ENCODE assay signal across 9 cellular contexts in genomic region chr18:9139400-9140039, GRCh38. TPM values are rescaled to one million over a fixed set of nuclear protein-coding genes. Genes with fewer than 3 reads are reported as not detected.
A peak's percentile ranks its signal among the peaks of the same experiment; 100 is the strongest.
DNase-seq lines count a peak whose midpoint lies in the region; ATAC-seq, FAIRE-seq and TF ChIP-seq lines count a peak whose summit lies in the region.
"Had no signal": no experiment of that assay in that cellular context is flagged by ENCODE, and none has a peak within 500 bp of the region (broad histone marks: within the 10 kb centered on the region; RNA-seq: fewer than 3 reads in every experiment).

No MANE protein-coding gene starts in this region.

- peaks cover 2% of the 10 kb centered on the region; the same call in 1 of the 2 replicates for H3K36me3 ChIP-seq in Karpas-422 (ENCODE audit: insufficient read depth, low read length)
- peaks cover 13% of the 10 kb centered on the region for H3K36me3 ChIP-seq in K562 (ENCODE audit: control insufficient read depth, insufficient read depth, low read length)
- H3K36me3 ChIP-seq in adrenal gland (replicated peaks in 1 of 2) = peaks cover 0 to 6% of the 10 kb centered on the region in 2 donors

- peaks cover 29 to 82% (median 69%) of the 10 kb centered on the region in 4 donors for H3K4me1 Mint-ChIP-seq in naive thymus-derived CD8-positive, alpha-beta T cell

- ATAC-seq in K562 = no peak
- ATAC-seq in naive thymus-derived CD8-positive, alpha-beta T cell = no peak

- no peak overlapping the region for H2AFZ ChIP-seq in Karpas-422 (ENCODE audit: low read length)
- no peak overlapping the region for H2AFZ ChIP-seq in K562 (ENCODE audit: low read depth, low read length)

- no peaks in the 10 kb centered on the region for H3K9me3 Mint-ChIP-seq in naive thymus-derived CD8-positive, alpha-beta T cell

- TF ChIP-seq EP300 in K562 (IDR thresholded peaks at IDR 0.05; ENCODE audit: low read length) = no peak

- no peak for TF ChIP-seq RAD21 in K562 (CRISPR knock-in tag; conservative IDR thresholded peaks at IDR 0.05 in 1 of 2, IDR thresholded peaks at IDR 0.05 in 1 of 2)

- 15% methylated on average over 7 of the region's 7 CpGs for WGBS in K562 (ENCODE audit: insufficient coverage, low coverage, missing lambda C conversion rate)
- 64 to 78% (median 68%) methylated on average over 7 of the region's 7 CpGs for WGBS in adrenal gland, 4 donors

- intact Hi-C loops in K562 (cut with micrococcal nuclease) (loop anchor here (5.0 to 10.0 kb wide), 2 partner anchors 338 to 375 kb away; partner anchors contain the start of gene RALBP1), adrenal gland (cut with DNase I) (no loop called here)

- H3K9me3 ChIP-seq in Karpas-422 (ENCODE audit: low read length) = no peaks in the 10 kb centered on the region
- H3K9me3 ChIP-seq in K562 (replicated peaks; ENCODE audit: control insufficient read depth, insufficient read depth, low read depth, low read length) = no peaks in the 10 kb centered on the region
- H3K9me3 ChIP-seq in adrenal gland (replicated peaks in 1 of 3) = no peaks in the 10 kb centered on the region

- POLR2A ChIA-PET in K562 (lab: Yijun Ruan, JAX) = interaction anchor here (0.6 to 3.4 kb wide), 9 partner anchors 8 to 249 kb away, joined by 3 to 10 read pairs (median 5); no protein-coding TSS in a partner anchor
- POLR2A ChIA-PET in naive thymus-derived CD8-positive, alpha-beta T cell (lab: Charles Lee) = interaction anchor here (7.0 to 7.7 kb wide), 2 partner anchors 26 to 40 kb away, joined by 214 to 254 read pairs; partner anchors contain the start of gene NDUFV2

- TF ChIP-seq CTCF in AG10803 (conservative IDR thresholded peaks at IDR 0.05; ENCODE audit: low read length) (no peak), K562 (IDR thresholded peaks at IDR 0.05 in 2 of 3, conservative IDR thresholded peaks at IDR 0.05 in 1 of 3; ENCODE audit: insufficient read depth in 2 of 3, low read depth in 1 of 3, low read length in 3 of 3) (no peak), adrenal gland (IDR thresholded peaks at IDR 0.05) (no peak)

- H3K9me2 ChIP-seq in Karpas-422 (replicated peaks; ENCODE audit: insufficient read depth, low read length) = no peaks in the 10 kb centered on the region

- peaks cover 0 to 19% (median 0%) of the 10 kb centered on the region in 3 donors for H3K36me3 Mint-ChIP-seq in naive thymus-derived CD8-positive, alpha-beta T cell

- H3K4me3 ChIP-seq in AG10803 (ENCODE audit: low read length) (peak overlapping the region; percentile 91), Karpas-422 (ENCODE audit: low read length) (peak overlapping the region; percentile 73), K562 (peak overlapping the region; percentile 75), adrenal gland (peak overlapping the region in 1 of 4 donors; percentile 80)
- H3K4me3 ChIP-seq: lung had no signal

- H3K27ac ChIP-seq in Karpas-422 (ENCODE audit: low read length) (no peak overlapping the region), K562 (ENCODE audit: extremely low read depth, low read depth, low read length) (peak overlapping the region; percentile 22; the same call in 2 of the 3 replicates), adrenal gland (no peak overlapping the region)

- no peak for FAIRE-seq in K562 (lab: Jason Lieb, UNC)

- H3K27me3 ChIP-seq in Karpas-422 (ENCODE audit: low read length) (no peaks in the 10 kb centered on the region), K562 (ENCODE audit: control insufficient read depth in 2 of 2, insufficient read depth in 2 of 2, low read length in 2 of 2) (no peaks in the 10 kb centered on the region), adrenal gland (no peaks in the 10 kb centered on the region)

- no peaks in the 10 kb centered on the region for H3K27me3 Mint-ChIP-seq in naive thymus-derived CD8-positive, alpha-beta T cell

- DNase-seq in AG10803 (ENCODE audit: low read depth) (peak; percentile 6), Karpas-422 (peak; percentile 38), K562 (ENCODE audit: extremely low read depth in 1 of 4, low spot score in 3 of 4) (no peak), NCI-H748 treated with DMSO at 0.1 percent for 48 hours (lab: John Stamatoyannopoulos, UW) (no peak), adrenal gland (no peak), DMS53 treated with DMSO at 0.1 percent for 48 hours (lab: John Stamatoyannopoulos, UW; ENCODE audit: unreplicated experiment) (no peak)
- DNase-seq in naive thymus-derived CD8-positive, alpha-beta T cell = no peak
- DNase-seq in activated CD4-positive, CD25-positive, alpha-beta regulatory T cell (lab: John Stamatoyannopoulos, UW) = no peak

- peaks cover 33% of the 10 kb centered on the region for H4K20me1 ChIP-seq in Karpas-422 (ENCODE audit: insufficient read depth, low read depth, low read length)
- no peaks in the 10 kb centered on the region for H4K20me1 ChIP-seq in K562 (replicated peaks; ENCODE audit: control insufficient read depth, insufficient read depth, low read length)

- peaks cover 48% of the 10 kb centered on the region for H3K4me1 ChIP-seq in Karpas-422 (ENCODE audit: low read length)
- H3K4me1 ChIP-seq in K562 (replicated peaks in 1 of 2; ENCODE audit: control insufficient read depth in 2 of 2, insufficient read depth in 2 of 2, low read length in 2 of 2) = peaks cover 9 to 14% of the 10 kb centered on the region in 2 experiments; a peak in 4 of 5 replicates
- H3K4me1 ChIP-seq in adrenal gland (replicated peaks in 1 of 2) = peaks cover 24 to 74% of the 10 kb centered on the region in 2 donors

- H3K27ac Mint-ChIP-seq in naive thymus-derived CD8-positive, alpha-beta T cell = peak overlapping the region; percentile 49 to 98 (median 86)

- H3K4me3 Mint-ChIP-seq in naive thymus-derived CD8-positive, alpha-beta T cell = peak overlapping the region; percentile 62 to 99 (median 83)

- in situ Hi-C loops in K562 (cut with MboI) = no loop called here

- peak overlapping the region; percentile 77 for H3K4me2 ChIP-seq in Karpas-422 (ENCODE audit: low read depth, low read length, poor library complexity, severe bottlenecking)
- peak overlapping the region; percentile 99 for H3K4me2 ChIP-seq in K562 (ENCODE audit: insufficient read depth, low read length)

- peak overlapping the region; percentile 70 for H3K9ac ChIP-seq in Karpas-422 (ENCODE audit: low read length)
- peak overlapping the region in 1 of 2 experiments; percentile 76; a peak in 2 of 4 replicates for H3K9ac ChIP-seq in K562 (ENCODE audit: insufficient read depth in 1 of 2, low read depth in 2 of 2, low read length in 2 of 2)

- peaks cover 69% of the 10 kb centered on the region for H3K79me2 ChIP-seq in Karpas-422 (ENCODE audit: low read length)
- H3K79me2 ChIP-seq in K562 (ENCODE audit: control insufficient read depth, insufficient read depth, low read length) = peaks cover 85% of the 10 kb centered on the region

- BruUV-seq in K562 (replicated peaks; lab: Mats Ljungman, UMichigan) = no TSS peak

- CTCF ChIA-PET in K562 (lab: Yijun Ruan, JAX; ENCODE audit: low intra/inter-chr PET ratio) = no interaction called here

- TF ChIP-seq POLR2A in K562 (conservative IDR thresholded peaks at IDR 0.05) = no peak
- no peak for TF ChIP-seq POLR2A in adrenal gland (IDR thresholded peaks at IDR 0.05)

- H3K9me1 ChIP-seq in K562 (ENCODE audit: control insufficient read depth, insufficient read depth, low read length) = no peaks in the 10 kb centered on the region

RNA-seq across cellular contexts. Expression of gene ANKRD12, which starts 2.9 kb away (rescaled TPM):
- 16.8 and 23.4 TPM in 2 replicates for total RNA-seq in Karpas-422 (2014; rRNA removed; shearing (Covaris generic); ENCODE audit: low replicate concordance)
- 17.5 and 89.7 TPM in 2 replicates for total RNA-seq in K562 (2011; cell fraction: chromatin; rRNA removed; ENCODE audit: low replicate concordance)
- 16.0 and 17.8 TPM in 2 replicates for total RNA-seq in K562 (2011; cell fraction: nucleolus; rRNA removed)
- 20.1 and 30.6 TPM in 2 replicates for total RNA-seq in K562 (2011; cell fraction: nucleoplasm; rRNA removed)
- 15.9 and 24.7 TPM in 2 replicates for total RNA-seq in K562 (2014; rRNA removed)
- total RNA-seq in K562 (2014; rRNA removed; fragmentation: Illumina TruSeq; extraction: Trizol) = 23.6 and 29.9 TPM in 2 replicates
- 24.7 and 28.2 TPM in 2 replicates for total RNA-seq in K562 (2015; rRNA removed; fragmentation: Illumina TruSeq; extraction: Trizol)
- 24.2 and 25.4 TPM in 2 replicates for total RNA-seq in K562 (2021)
- polyA plus RNA-seq in K562 (2011; rRNA removed) = 10.7 and 11.8 TPM in 2 replicates
- polyA plus RNA-seq in K562 (2011; cell fraction: cytosol; rRNA removed) = 1.3 and 3.0 TPM in 2 replicates
- 18.0 and 18.6 TPM in 2 replicates for polyA plus RNA-seq in K562 (2011; cell fraction: nucleus; rRNA removed)
- polyA plus RNA-seq in K562 (2012) = 10.7 and 12.0 TPM in 2 replicates
- 9.5 and 16.0 TPM in 2 replicates for polyA plus RNA-seq in K562 (2014; fragmentation: Illumina TruSeq; extraction: Trizol)
- polyA plus RNA-seq in K562 (2014; fragmentation: Nextera tagmentation; extraction: Ambion mirVana) = 10 to 100 TPM; 12.3 to 15.7 TPM
- polyA plus RNA-seq in K562 (2014; rRNA removed) = 5.8 and 6.6 TPM in 2 replicates
- polyA minus RNA-seq in K562 (2011; rRNA and poly(A)+ RNA removed) = 88.7 and 115 TPM in 2 replicates
- polyA minus RNA-seq in K562 (2011; cell fraction: cytosol; rRNA and poly(A)+ RNA removed) = 21.7 and 26.1 TPM in 2 replicates
- polyA minus RNA-seq in K562 (2011; cell fraction: nucleus; rRNA and poly(A)+ RNA removed) = 29.1 and 58.8 TPM in 2 replicates
- 100 to 1,000 TPM; 198 to 212 TPM for total RNA-seq in naive thymus-derived CD8-positive, alpha-beta T cell
- polyA plus RNA-seq in naive thymus-derived CD8-positive, alpha-beta T cell = 10 to 100 TPM; 15.7 to 70.4 (median 26.3) TPM
- 10 to 100 TPM; 19.4 to 56.8 (median 41.1) TPM for total RNA-seq in adrenal gland
- polyA plus RNA-seq in adrenal gland = 10 to 100 TPM; 14.1 to 91.2 (median 21.2) TPM

RNA-seq across cellular contexts. Expression of gene NDUFV2, which starts 37.0 kb away (rescaled TPM):
- total RNA-seq in Karpas-422 (2014; rRNA removed; shearing (Covaris generic); ENCODE audit: low replicate concordance) = 88.7 and 139 TPM in 2 replicates
- total RNA-seq in K562 (2011; cell fraction: chromatin; rRNA removed; ENCODE audit: low replicate concordance) = 122 and 367 TPM in 2 replicates
- 101 and 132 TPM in 2 replicates for total RNA-seq in K562 (2011; cell fraction: nucleolus; rRNA removed)
- total RNA-seq in K562 (2011; cell fraction: nucleoplasm; rRNA removed) = 250 and 347 TPM in 2 replicates
- total RNA-seq in K562 (2014; rRNA removed) (213 and 332 TPM in 2 replicates), K562 (2014; rRNA removed; fragmentation: Illumina TruSeq; extraction: Trizol) (378 and 409 TPM in 2 replicates), K562 (2015; rRNA removed; fragmentation: Illumina TruSeq; extraction: Trizol) (341 and 397 TPM in 2 replicates), K562 (2021) (302 and 312 TPM in 2 replicates), adrenal gland (100 to 1,000 TPM; 130 to 250 (median 182) TPM)
- polyA plus RNA-seq in K562 (2011; rRNA removed) (451 and 487 TPM in 2 replicates), K562 (2014; fragmentation: Illumina TruSeq; extraction: Trizol) (354 and 361 TPM in 2 replicates), K562 (2014; fragmentation: Nextera tagmentation; extraction: Ambion mirVana) (100 to 1,000 TPM; 384 to 550 TPM), K562 (2014; rRNA removed) (389 and 437 TPM in 2 replicates), adrenal gland (100 to 1,000 TPM; 347 to 569 (median 420) TPM)
- polyA plus RNA-seq in K562 (2011; cell fraction: cytosol; rRNA removed) = 117 and 214 TPM in 2 replicates
- polyA plus RNA-seq in K562 (2011; cell fraction: nucleus; rRNA removed) = 97.9 and 211 TPM in 2 replicates
- polyA plus RNA-seq in K562 (2012) = 263 and 279 TPM in 2 replicates
- 148 and 223 TPM in 2 replicates for polyA minus RNA-seq in K562 (2011; rRNA and poly(A)+ RNA removed)
- polyA minus RNA-seq in K562 (2011; cell fraction: cytosol; rRNA and poly(A)+ RNA removed) = 44.6 and 66.0 TPM in 2 replicates
- polyA minus RNA-seq in K562 (2011; cell fraction: nucleus; rRNA and poly(A)+ RNA removed) = 155 and 334 TPM in 2 replicates
- total RNA-seq in naive thymus-derived CD8-positive, alpha-beta T cell = 100 to 1,000 TPM; 149 to 166 TPM
- polyA plus RNA-seq in naive thymus-derived CD8-positive, alpha-beta T cell = 100 to 1,000 TPM; 106 to 155 (median 128) TPM

Comparison
In these comparisons a context has a peak if more than half of its experiments do, and no peak if none do; other contexts are left out.
1. DNase-seq: peak in AG10803 (single experiment) and Karpas-422 (single experiment); none in K562 (0 of 4), naive thymus-derived CD8-positive, alpha-beta T cell (0 of 10), NCI-H748 treated with DMSO at 0.1 percent for 48 hours (single experiment), activated CD4-positive, CD25-positive, alpha-beta regulatory T cell (0 of 4), adrenal gland (0 of 7) and DMS53 treated with DMSO at 0.1 percent for 48 hours (single experiment).